Comparison of ENCODE assay signal across 27 cellular contexts in genomic region chr3:105891101-105891500, GRCh38. TPM values are rescaled to one million over a fixed set of nuclear protein-coding genes. Genes with fewer than 3 reads are reported as not detected.
DNase-seq lines count a peak whose midpoint lies in the region; ATAC-seq and TF ChIP-seq lines count a peak whose summit lies in the region.
"Had no signal": no experiment of that assay in that cellular context is flagged by ENCODE, and none has a peak within 500 bp of the region (broad histone marks: within the 10 kb centered on the region; RNA-seq: fewer than 3 reads in every experiment).

No MANE protein-coding gene starts in this region.

- peaks cover 4% of the 10 kb centered on the region for H3K4me1 ChIP-seq in Loucy (ENCODE audit: insufficient read depth, low read length, poor library complexity, severe bottlenecking)
- H3K4me1 ChIP-seq: BLaER1, Caco-2, lower lobe of right lung, parathyroid adenoma, right atrium auricular region, thyroid gland had no signal

- no peak overlapping the region for H3K4me3 Mint-ChIP-seq in activated CD8-positive, alpha-beta memory T cell treated with anti-CD3 and anti-CD28 coated beads, Interleukin-2, amount 10 ng/mL, durations not matched to agents 7 days and 5 days
- peak overlapping the region; percentile 3 for H3K4me3 Mint-ChIP-seq in activated naive CD8-positive, alpha-beta T cell
- H3K4me3 Mint-ChIP-seq in naive thymus-derived CD8-positive, alpha-beta T cell = peak overlapping the region in 2 of 10 donors; percentile 12 to 30

- peak; percentile 20 for ATAC-seq in activated CD8-positive, alpha-beta memory T cell treated with anti-CD3 and anti-CD28 coated beads, Interleukin-2, amount 10 ng/mL, durations not matched to agents 7 days and 5 days
- no peak for ATAC-seq in naive thymus-derived CD8-positive, alpha-beta T cell
- no peak for ATAC-seq in GM19328 (IDR thresholded peaks at IDR 0.05; ENCODE audit: unreplicated experiment)
- ATAC-seq: activated CD4-positive, CD25-positive, alpha-beta regulatory T cell treated with anti-CD3 and anti-CD28 coated beads, Interleukin-2, amount 50 U/mL, for 24 hours; lower lobe of right lung; mucosa of descending colon had no signal

- H3K4me1 Mint-ChIP-seq in activated CD8-positive, alpha-beta memory T cell treated with anti-CD3 and anti-CD28 coated beads, Interleukin-2, amount 10 ng/mL, durations not matched to agents 7 days and 5 days = peaks cover 8% of the 10 kb centered on the region
- peaks cover 9% of the 10 kb centered on the region for H3K4me1 Mint-ChIP-seq in activated naive CD8-positive, alpha-beta T cell (ENCODE audit: low read depth)
- peaks cover 7 to 18% (median 9%) of the 10 kb centered on the region in 4 donors for H3K4me1 Mint-ChIP-seq in naive thymus-derived CD8-positive, alpha-beta T cell

- H2AFZ ChIP-seq in Loucy (ENCODE audit: low read length) = peak overlapping the region; percentile 59; the same call in 1 of the 2 replicates
- H2AFZ ChIP-seq: parathyroid adenoma had no signal

- POLR2A ChIA-PET in naive thymus-derived CD8-positive, alpha-beta T cell (lab: Charles Lee) = no interaction called here

- H3K4me2 ChIP-seq in Loucy (ENCODE audit: low read depth, low read length, poor library complexity, severe bottlenecking) = no peak overlapping the region
- H3K4me2 ChIP-seq: BLaER1 had no signal

- H4K20me1 ChIP-seq in Loucy (ENCODE audit: insufficient read depth, low read length, poor library complexity, severe bottlenecking) = no peaks in the 10 kb centered on the region
- H4K20me1 ChIP-seq: BLaER1 had no signal

- H3K27me3 ChIP-seq in Loucy (ENCODE audit: insufficient read depth, low read length, poor library complexity, severe bottlenecking) = no peaks in the 10 kb centered on the region
- H3K27me3 ChIP-seq: BLaER1, right atrium auricular region, thyroid gland had no signal

- no peak for TF ChIP-seq CTCF in Loucy (conservative IDR thresholded peaks at IDR 0.05; ENCODE audit: low read length)

- H3K9me3 ChIP-seq in Loucy (ENCODE audit: insufficient read depth, low read depth, low read length) = no peaks in the 10 kb centered on the region
- H3K9me3 ChIP-seq: BLaER1, Caco-2, lower lobe of right lung, mucosa of descending colon, right atrium auricular region, thyroid gland had no signal

- H3K4me3 ChIP-seq in Loucy (ENCODE audit: low read length, poor library complexity, severe bottlenecking) = no peak overlapping the region
- H3K4me3 ChIP-seq: BLaER1, lower lobe of right lung, mucosa of descending colon, right atrium auricular region, thyroid gland had no signal

- DNase-seq in activated CD8-positive, alpha-beta memory T cell treated with anti-CD3 and anti-CD28 coated beads, Interleukin-2, amount 10 ng/mL, durations not matched to agents 7 days and 5 days = no peak
- DNase-seq in activated CD8-positive, alpha-beta memory T cell treated with anti-CD3 and anti-CD28 coated beads, Interleukin-2, amount 50 U/mL, for 48 hours = no peak
- DNase-seq in naive thymus-derived CD8-positive, alpha-beta T cell = no peak
- DNase-seq in SHP77 (lab: John Stamatoyannopoulos, UW) (no peak), SKM-1 treated with dmso at 0.1 percent for 144 hours (lab: John Stamatoyannopoulos, UW; ENCODE audit: unreplicated experiment) (no peak)
- DNase-seq: aorta; Caco-2; central memory CD4-positive, alpha-beta T cell; DMS79 treated with DMSO at 0.1 percent for 48 hours; lower lobe of right lung; mucosa of descending colon; NCI-H2029 treated with DMSO at 0.1 percent for 48 hours; NCI-H2227 treated with DMSO at 0.1 percent for 48 hours; NCI-H774; OCI-M1; Right ventricle myocardium superior; stimulated activated CD4-positive, alpha-beta T cell treated with anti-CD3 and anti-CD28 coated beads, Interleukin-4, amount 100 ng/mL, for 24 hours; stimulated activated naive CD4-positive, alpha-beta T cell treated with Interleukin-2 at 50 U/mL for 16 hours; SW 1271; thyroid gland had no signal

- no peaks in the 10 kb centered on the region for H3K9me3 Mint-ChIP-seq in activated CD8-positive, alpha-beta memory T cell treated with anti-CD3 and anti-CD28 coated beads, Interleukin-2, amount 10 ng/mL, durations not matched to agents 7 days and 5 days (ENCODE audit: low read depth)
- H3K9me3 Mint-ChIP-seq in activated naive CD8-positive, alpha-beta T cell (ENCODE audit: low read depth) = no peaks in the 10 kb centered on the region
- H3K9me3 Mint-ChIP-seq in naive thymus-derived CD8-positive, alpha-beta T cell = no peaks in the 10 kb centered on the region

- H3K27me3 Mint-ChIP-seq in activated CD8-positive, alpha-beta memory T cell treated with anti-CD3 and anti-CD28 coated beads, Interleukin-2, amount 10 ng/mL, durations not matched to agents 7 days and 5 days = no peaks in the 10 kb centered on the region
- no peaks in the 10 kb centered on the region for H3K27me3 Mint-ChIP-seq in activated naive CD8-positive, alpha-beta T cell
- no peaks in the 10 kb centered on the region for H3K27me3 Mint-ChIP-seq in naive thymus-derived CD8-positive, alpha-beta T cell

- CTCF ChIA-PET in activated CD8-positive, alpha-beta memory T cell treated with anti-CD3 and anti-CD28 coated beads, Interleukin-2, amount 10 ng/mL, durations not matched to agents 7 days and 5 days (lab: Charles Lee) = interaction anchor here (1.3 kb wide), 1 partner anchor 14 kb away, joined by 3 read pairs; no protein-coding TSS in a partner anchor

- peaks cover 2% of the 10 kb centered on the region for H3K36me3 Mint-ChIP-seq in activated CD8-positive, alpha-beta memory T cell treated with anti-CD3 and anti-CD28 coated beads, Interleukin-2, amount 10 ng/mL, durations not matched to agents 7 days and 5 days
- H3K36me3 Mint-ChIP-seq in activated naive CD8-positive, alpha-beta T cell = no peaks in the 10 kb centered on the region
- peaks cover 0 to 2% (median 0%) of the 10 kb centered on the region in 3 donors for H3K36me3 Mint-ChIP-seq in naive thymus-derived CD8-positive, alpha-beta T cell

- H3K36me3 ChIP-seq in Loucy (ENCODE audit: insufficient read depth, low read length) = no peaks in the 10 kb centered on the region
- H3K36me3 ChIP-seq: BLaER1, lower lobe of right lung, right atrium auricular region, thyroid gland had no signal

- no peaks in the 10 kb centered on the region for H3F3A ChIP-seq in Loucy (ENCODE audit: low read depth)

- peak overlapping the region; percentile 14 for H3K27ac Mint-ChIP-seq in activated CD8-positive, alpha-beta memory T cell treated with anti-CD3 and anti-CD28 coated beads, Interleukin-2, amount 10 ng/mL, durations not matched to agents 7 days and 5 days
- no peak overlapping the region for H3K27ac Mint-ChIP-seq in activated naive CD8-positive, alpha-beta T cell
- peak overlapping the region in 7 of 10 donors; percentile 7 to 70 (median 33) for H3K27ac Mint-ChIP-seq in naive thymus-derived CD8-positive, alpha-beta T cell

- no peaks in the 10 kb centered on the region for H3K9me2 ChIP-seq in Loucy (replicated peaks; ENCODE audit: low read depth, low read length)

- H3K9ac ChIP-seq in Loucy (ENCODE audit: low read depth, low read length, poor library complexity, severe bottlenecking) = no peak overlapping the region
- H3K9ac ChIP-seq: BLaER1, parathyroid adenoma had no signal

- H3K79me2 ChIP-seq in Loucy (ENCODE audit: insufficient read depth, low read length) = no peaks in the 10 kb centered on the region
- H3K79me2 ChIP-seq: parathyroid adenoma had no signal

RNA-seq across cellular contexts. Expression of gene CBLB, which starts 22.3 kb away (rescaled TPM):
- 100 to 1,000 TPM; 125 to 158 TPM for total RNA-seq in activated CD8-positive, alpha-beta memory T cell treated with anti-CD3 and anti-CD28 coated beads, Interleukin-2, amount 10 ng/mL, durations not matched to agents 7 days and 5 days
- total RNA-seq in naive thymus-derived CD8-positive, alpha-beta T cell = 100 to 1,000 TPM; 106 to 108 TPM
- polyA plus RNA-seq in naive thymus-derived CD8-positive, alpha-beta T cell = 10 to 100 TPM; 32.1 to 36.6 (median 34.2) TPM
